9 cellular contexts compared by ENCODE assay signal in genomic region chr7:55515569-55516279, GRCh38. TPM values are rescaled to one million over a fixed set of nuclear protein-coding genes. Genes with fewer than 3 reads are reported as not detected.
DNase-seq lines count a peak whose midpoint lies in the region; ATAC-seq and TF ChIP-seq lines count a peak whose summit lies in the region.
"Had no signal": no experiment of that assay in that cellular context is flagged by ENCODE, and none has a peak within 500 bp of the region (broad histone marks: within the 10 kb centered on the region; RNA-seq: fewer than 3 reads in every experiment).

No MANE protein-coding gene starts in this region.

- peaks cover 66% of the 10 kb centered on the region for H3K36me3 ChIP-seq in CD4-positive, CD25-positive, alpha-beta regulatory T cell (ENCODE audit: control insufficient read depth, insufficient read depth, low read length)

- H2AFZ ChIP-seq in H9 (ENCODE audit: low read length) = no peak overlapping the region

- H3K4me2 ChIP-seq in H9 (ENCODE audit: insufficient read depth, insufficient read length, low read length) = no peak overlapping the region

- no peak overlapping the region for H4K8ac ChIP-seq in H9 (replicated peaks; ENCODE audit: insufficient read length, low read depth, low read length)

- H3K36me3 Mint-ChIP-seq in CD4-positive, CD25-positive, alpha-beta regulatory T cell = peaks cover 46% of the 10 kb centered on the region
- H3K36me3 Mint-ChIP-seq in H9 (ENCODE audit: insufficient read depth in 1 of 3, low read depth in 3 of 3) = peaks cover 13 to 42% (median 25%) of the 10 kb centered on the region in 3 experiments; a peak in 6 of 7 replicates

- peak overlapping the region; percentile 70 to 88 (median 79) for H3K27ac Mint-ChIP-seq in CD4-positive, CD25-positive, alpha-beta regulatory T cell
- peak overlapping the region in 1 of 3 experiments; percentile 32; a peak in 1 of 7 replicates for H3K27ac Mint-ChIP-seq in H9

- no peak overlapping the region for H3K56ac ChIP-seq in H9 (ENCODE audit: insufficient read length, low read depth, low read length)

- no peaks in the 10 kb centered on the region for H3K9me3 ChIP-seq in CD4-positive, CD25-positive, alpha-beta regulatory T cell (ENCODE audit: control insufficient read depth in 2 of 2, low read length in 2 of 2)
- no peaks in the 10 kb centered on the region for H3K9me3 ChIP-seq in H9 (ENCODE audit: control insufficient read depth, low read depth, low read length)

- no peaks in the 10 kb centered on the region for H3K23me2 ChIP-seq in H9 (ENCODE audit: insufficient read length, low read depth, low read length, poor library complexity, severe bottlenecking)

- H2BK20ac ChIP-seq in H9 (ENCODE audit: low read depth, low read length, poor library complexity, severe bottlenecking) = no peak overlapping the region

- H3K4ac ChIP-seq in H9 (ENCODE audit: low read depth, low read length) = no peak overlapping the region

- H3K27me3 ChIP-seq in CD4-positive, CD25-positive, alpha-beta regulatory T cell (ENCODE audit: control insufficient read depth, insufficient read depth, low read length) = no peaks in the 10 kb centered on the region
- H3K27me3 ChIP-seq in H9 (ENCODE audit: insufficient read depth, low read length) = no peaks in the 10 kb centered on the region

- no peak overlapping the region for H2AK5ac ChIP-seq in H9 (ENCODE audit: insufficient read length, low read length)

- no peak overlapping the region for H4K91ac ChIP-seq in H9 (ENCODE audit: insufficient read length, low read depth, low read length)

- H2BK15ac ChIP-seq in H9 (ENCODE audit: low read depth, low read length) = no peak overlapping the region

- H2BK5ac ChIP-seq in H9 (ENCODE audit: insufficient read length, low read length) = no peak overlapping the region

- no peaks in the 10 kb centered on the region for H3K27me3 Mint-ChIP-seq in CD4-positive, CD25-positive, alpha-beta regulatory T cell
- H3K27me3 Mint-ChIP-seq in H9 (ENCODE audit: low read depth) = no peaks in the 10 kb centered on the region

- no peaks in the 10 kb centered on the region for H3K79me2 ChIP-seq in H9 (ENCODE audit: insufficient read depth, low read length)

- no peaks in the 10 kb centered on the region for H3K79me1 ChIP-seq in H9 (ENCODE audit: insufficient read depth, low read depth, low read length, poor library complexity, severe bottlenecking)

- H4K5ac ChIP-seq in H9 (ENCODE audit: insufficient read length, low read depth, low read length) = no peak overlapping the region

- peaks cover 37% of the 10 kb centered on the region for H3K4me1 ChIP-seq in CD4-positive, CD25-positive, alpha-beta regulatory T cell (ENCODE audit: control insufficient read depth, insufficient read depth, low read length, poor library complexity, severe bottlenecking)
- peaks cover 2% of the 10 kb centered on the region; the same call in 1 of the 2 replicates for H3K4me1 ChIP-seq in H9 (ENCODE audit: insufficient read depth, low read length)

- WGBS in H9 (ENCODE audit: extremely low coverage, insufficient read length, low lambda C conversion rate) = no CpG with 5 or more reads among the region's 13 CpGs

- H3K4me3 ChIP-seq in CD4-positive, CD25-positive, alpha-beta regulatory T cell (ENCODE audit: low read depth, low read length) = peak overlapping the region; percentile 9
- H3K4me3 ChIP-seq in choroid plexus epithelial cell (ENCODE audit: low read depth, low read length) = no peak overlapping the region

- no peak overlapping the region for H3K23ac ChIP-seq in H9 (ENCODE audit: insufficient read length, low read depth, low read length)

- H3K9me3 Mint-ChIP-seq in CD4-positive, CD25-positive, alpha-beta regulatory T cell = no peaks in the 10 kb centered on the region
- no peaks in the 10 kb centered on the region for H3K9me3 Mint-ChIP-seq in H9

- H2BK12ac ChIP-seq in H9 (ENCODE audit: insufficient read length, low read depth, low read length) = no peak overlapping the region

- no peak overlapping the region for H3K14ac ChIP-seq in H9 (ENCODE audit: insufficient read depth, low read length)

- no peak overlapping the region for H3K18ac ChIP-seq in H9 (ENCODE audit: insufficient read length, low read depth, low read length)

- no peaks in the 10 kb centered on the region for H4K20me1 ChIP-seq in H9 (ENCODE audit: control insufficient read depth, insufficient read depth, insufficient read length)

- no peak overlapping the region for H3K9ac ChIP-seq in H9 (ENCODE audit: extremely low read depth, insufficient read length, low read length)

- DNase-seq in CD4-positive, CD25-positive, alpha-beta regulatory T cell = peak in 1 of 3 donors; percentile 30
- DNase-seq in choroid plexus epithelial cell (ENCODE audit: low read depth) (peak; percentile 54), H9 (no peak), NCI-H1417 (lab: John Stamatoyannopoulos, UW) (no peak), NCI-H345 (lab: John Stamatoyannopoulos, UW) (no peak), AG08395 (ENCODE audit: low spot score) (no peak)
- DNase-seq: NCI-H146 had no signal

- H3T11ph ChIP-seq in H9 (ENCODE audit: low read length) = no peak overlapping the region

- peak in 1 of 2 donors; percentile 11 for ATAC-seq in CD4-positive, CD25-positive, alpha-beta regulatory T cell (ENCODE audit: low read depth in 2 of 2)
- ATAC-seq in GM18909 (IDR thresholded peaks at IDR 0.05; ENCODE audit: poor library complexity, unreplicated experiment) = peak; percentile 38
- peak; percentile 36 for ATAC-seq in HG03139 (IDR thresholded peaks at IDR 0.05; ENCODE audit: unreplicated experiment)

- H3K27ac ChIP-seq in CD4-positive, CD25-positive, alpha-beta regulatory T cell (ENCODE audit: insufficient read depth, low read length, poor library complexity, severe bottlenecking) = peak overlapping the region; percentile 51
- H3K27ac ChIP-seq in H9 (ENCODE audit: insufficient read length, low read depth, low read length) = no peak overlapping the region

- H3K4me3 Mint-ChIP-seq in CD4-positive, CD25-positive, alpha-beta regulatory T cell = peak overlapping the region in 3 of 4 donors; percentile 52 to 69 (median 61)
- H3K4me3 Mint-ChIP-seq in H9 = no peak overlapping the region

- TF ChIP-seq CTCF in choroid plexus epithelial cell (conservative IDR thresholded peaks at IDR 0.05; ENCODE audit: low read depth, low read length) (no peak), H9 (conservative IDR thresholded peaks at IDR 0.05) (no peak)

- H2BK120ac ChIP-seq in H9 (ENCODE audit: low read depth, low read length, poor library complexity, severe bottlenecking) = no peak overlapping the region

- H3K4me1 Mint-ChIP-seq in CD4-positive, CD25-positive, alpha-beta regulatory T cell = peaks cover 35 to 85% (median 59%) of the 10 kb centered on the region in 4 donors
- H3K4me1 Mint-ChIP-seq in H9 = peaks cover 32 to 34% of the 10 kb centered on the region in 2 experiments

RNA-seq across cellular contexts. Expression of gene VOPP1, which starts 56.6 kb away (rescaled TPM):
- total RNA-seq in CD4-positive, CD25-positive, alpha-beta regulatory T cell = 128 TPM
- polyA plus RNA-seq in CD4-positive, CD25-positive, alpha-beta regulatory T cell = 10 to 100 TPM; 40.3 to 68.4 (median 56.1) TPM
- 55.7 and 56.8 TPM in 2 replicates for total RNA-seq in H9 (2021)

Comparison
In these comparisons a context has a peak if more than half of its experiments do, and no peak if none do; other contexts are left out.
1. H3K4me3 Mint-ChIP-seq: peak in CD4-positive, CD25-positive, alpha-beta regulatory T cell (3 of 4); none in H9 (0 of 2).